ENCODE assay signal across 7 cellular contexts in the genomic region with DNA sequence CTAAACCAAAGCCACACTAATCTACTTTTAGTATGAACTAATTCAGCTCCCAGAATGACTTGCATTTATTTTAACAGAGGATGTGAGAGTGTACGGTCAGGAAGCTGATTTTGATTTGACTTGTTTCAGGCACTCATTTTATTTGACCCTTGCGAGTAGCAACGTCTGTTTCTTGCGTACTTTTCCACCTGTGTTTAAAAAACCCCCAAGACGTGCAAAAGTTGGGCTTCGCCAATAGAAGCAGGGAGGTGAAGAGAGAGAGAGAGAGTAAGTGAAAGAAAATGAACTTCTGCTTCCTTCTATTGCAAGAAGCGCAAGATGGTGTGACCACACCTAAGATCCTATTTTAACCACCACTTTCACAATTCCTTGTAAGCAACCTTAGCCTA. TPM values are rescaled to one million over a fixed set of nuclear protein-coding genes. Genes with fewer than 3 reads are reported as not detected.
DNase-seq lines count a peak whose midpoint lies in the region; ATAC-seq and TF ChIP-seq lines count a peak whose summit lies in the region.

No MANE protein-coding gene starts in this region.

- H3K4me3 Mint-ChIP-seq in nephron progenitor cell: no peak overlapping the region

- H3K27ac Mint-ChIP-seq in nephron progenitor cell: peak overlapping the region; percentile 88

- H3K36me3 ChIP-seq in transverse colon: no peaks in the 10 kb centered on the region

- DNase-seq in MV-4-11 (lab: John Stamatoyannopoulos, UW) (peak; percentile 92), nephron progenitor cell (no peak), transverse colon (no peak), NCI-H345 (lab: John Stamatoyannopoulos, UW) (no peak), Kasumi-1 (lab: John Stamatoyannopoulos, UW) (no peak)

- no peaks in the 10 kb centered on the region for H3K27me3 ChIP-seq in transverse colon

- no peaks in the 10 kb centered on the region for H3K9me3 ChIP-seq in transverse colon

- TF ChIP-seq CTCF in nephron progenitor cell (IDR thresholded peaks at IDR 0.05): no peak
- no peak for TF ChIP-seq CTCF in transverse colon (IDR thresholded peaks at IDR 0.05)

- no peak for TF ChIP-seq EP300 in transverse colon (IDR thresholded peaks at IDR 0.05; ENCODE audit: low read depth)

- no peak overlapping the region for H3K27ac ChIP-seq in transverse colon

- 70 to 76% methylated on average over 7 of the region's 7 CpGs for WGBS in transverse colon (ENCODE audit: low coverage in 1 of 2), 2 donors

- H3K36me3 Mint-ChIP-seq in nephron progenitor cell (ENCODE audit: low read depth): peaks cover 22% of the 10 kb centered on the region

- no peak overlapping the region for H3K4me3 ChIP-seq in transverse colon

- no peak for TF ChIP-seq POLR2A in transverse colon (IDR thresholded peaks at IDR 0.05)

- H3K9me3 Mint-ChIP-seq in nephron progenitor cell: peaks cover 11% of the 10 kb centered on the region

- peak; percentile 53 for ATAC-seq in GM18909 (IDR thresholded peaks at IDR 0.05; ENCODE audit: poor library complexity, unreplicated experiment)
- peak; percentile 48 for ATAC-seq in HG02759 (IDR thresholded peaks at IDR 0.05; ENCODE audit: unreplicated experiment)

- H3K27me3 Mint-ChIP-seq in nephron progenitor cell (ENCODE audit: low read depth, poor library complexity): peaks cover 8% of the 10 kb centered on the region

- intact Hi-C loops in transverse colon (cut with DNase I; ENCODE audit: low total_unique reads): no loop called here

- no peaks in the 10 kb centered on the region for H3K4me1 ChIP-seq in transverse colon

- H3K4me1 Mint-ChIP-seq in nephron progenitor cell: peaks cover 26% of the 10 kb centered on the region

- in situ Hi-C loops in transverse colon (cut with MboI; ENCODE audit: low pct_ligation_motif_present in 1 of 4, low pct_unique_long_range_greater_than_20kb in 1 of 4, low sequenced_read_pairs in 3 of 4): no loop called here

RNA-seq across cellular contexts. Expression of gene SLC15A4, which starts 6.7 kb away (rescaled TPM):
- total RNA-seq in transverse colon: 10 to 100 TPM; 13.1 to 41.2 (median 32.7) TPM

RNA-seq across cellular contexts. Expression of gene GLT1D1, which starts 22.8 kb away (rescaled TPM):
- not detected for total RNA-seq in transverse colon
